9 cellular contexts compared by ENCODE assay signal in genomic region chr2:136135924-136136906, GRCh38. TPM values are rescaled to one million over a fixed set of nuclear protein-coding genes. Genes with fewer than 3 reads are reported as not detected.
DNase-seq lines count a peak whose midpoint lies in the region; ATAC-seq and TF ChIP-seq lines count a peak whose summit lies in the region.
"Had no signal": no experiment of that assay in that cellular context is flagged by ENCODE, and none has a peak within 500 bp of the region (broad histone marks: within the 10 kb centered on the region; RNA-seq: fewer than 3 reads in every experiment).

No MANE protein-coding gene starts in this region.

- H3K4me3 Mint-ChIP-seq in activated naive CD8-positive, alpha-beta T cell treated with anti-CD3 and anti-CD28 coated beads for 36 hours: peak overlapping the region; percentile 27

- H3K9me3 ChIP-seq in left ventricle myocardium inferior (replicated peaks) (no peaks in the 10 kb centered on the region), skeletal muscle tissue (ENCODE audit: control insufficient read depth in 3 of 3, low read length in 3 of 3) (no peaks in the 10 kb centered on the region)

- DNase-seq in Right ventricle myocardium inferior (ENCODE audit: missing footprints): no peak
- DNase-seq in left ventricle myocardium inferior: no peak
- DNase-seq in activated naive CD8-positive, alpha-beta T cell treated with anti-CD3 and anti-CD28 coated beads for 36 hours: peak; percentile 62
- no peak for DNase-seq in GM03348 (ENCODE audit: low spot score)

- ATAC-seq in Right ventricle myocardium inferior (peak; percentile 47), HG03196 (IDR thresholded peaks at IDR 0.05; ENCODE audit: unreplicated experiment) (peak; percentile 36), SK-N-SH treated with all-trans-retinoic acid at 6 μM for 48 hours (no peak)

- peaks cover 90% of the 10 kb centered on the region for H3K4me1 Mint-ChIP-seq in activated naive CD8-positive, alpha-beta T cell treated with anti-CD3 and anti-CD28 coated beads for 36 hours

- H3K4me3 ChIP-seq in left ventricle myocardium inferior (no peak overlapping the region), skeletal muscle tissue (ENCODE audit: low read length in 3 of 3) (no peak overlapping the region)

- H3K36me3 ChIP-seq in left ventricle myocardium inferior: no peaks in the 10 kb centered on the region
- no peaks in the 10 kb centered on the region for H3K36me3 ChIP-seq in skeletal muscle tissue (ENCODE audit: control insufficient read depth in 3 of 3, insufficient read depth in 3 of 3, low read length in 3 of 3)

- H3K36me3 Mint-ChIP-seq in activated naive CD8-positive, alpha-beta T cell treated with anti-CD3 and anti-CD28 coated beads for 36 hours: peaks cover 4% of the 10 kb centered on the region

- H3K27ac ChIP-seq in left ventricle myocardium inferior (replicated peaks): no peak overlapping the region
- H3K27ac ChIP-seq in skeletal muscle tissue (ENCODE audit: low read depth, low read length): peak overlapping the region; percentile 40

- TF ChIP-seq POLR2A in Raji (IDR thresholded peaks at IDR 0.05; ENCODE audit: insufficient read depth, low read depth, low read length): peak; percentile 44; the same call in 1 of the 2 replicates

- H3K4me1 ChIP-seq in left ventricle myocardium inferior (peaks cover 6% of the 10 kb centered on the region), skeletal muscle tissue (ENCODE audit: control insufficient read depth in 3 of 3, insufficient read depth in 3 of 3, low read length in 3 of 3) (no peaks in the 10 kb centered on the region)

- intact Hi-C loops in Right ventricle myocardium inferior (cut with DNase I): no loop called here
- intact Hi-C loops in left ventricle myocardium inferior (cut with micrococcal nuclease): no loop called here

- peaks cover 21% of the 10 kb centered on the region for H3K27me3 Mint-ChIP-seq in activated naive CD8-positive, alpha-beta T cell treated with anti-CD3 and anti-CD28 coated beads for 36 hours

- peak overlapping the region; percentile 45 for H3K27ac Mint-ChIP-seq in activated naive CD8-positive, alpha-beta T cell treated with anti-CD3 and anti-CD28 coated beads for 36 hours

- no peak overlapping the region for H3K9ac ChIP-seq in skeletal muscle tissue (ENCODE audit: low read depth in 1 of 3, low read length in 3 of 3)

- peaks cover 2% of the 10 kb centered on the region for H3K9me3 Mint-ChIP-seq in activated naive CD8-positive, alpha-beta T cell treated with anti-CD3 and anti-CD28 coated beads for 36 hours

- H3K27me3 ChIP-seq in left ventricle myocardium inferior (ENCODE audit: low read depth) (peaks cover 20% of the 10 kb centered on the region), skeletal muscle tissue (ENCODE audit: control insufficient read depth in 3 of 3, insufficient read depth in 3 of 3, low read length in 3 of 3) (no peaks in the 10 kb centered on the region)

- no peak for TF ChIP-seq CTCF in left ventricle myocardium inferior (IDR thresholded peaks at IDR 0.05; ENCODE audit: borderline replicate concordance)

TF ChIP-seq in SK-N-SH treated with all-trans-retinoic acid at 6 μM for 48 hours, 23 proteins besides CTCF, POLR2A, EP300 and RAD21:
- TF ChIP-seq ZFP3 (CRISPR knock-in tag; IDR thresholded peaks at IDR 0.05) (no peak), PATZ1 (CRISPR knock-in tag; IDR thresholded peaks at IDR 0.05; ENCODE audit: borderline replicate concordance) (no peak), ZNF70 (CRISPR knock-in tag; IDR thresholded peaks at IDR 0.05) (no peak), ZNF8 (CRISPR knock-in tag; IDR thresholded peaks at IDR 0.05) (no peak), ZC3H10 (CRISPR knock-in tag; IDR thresholded peaks at IDR 0.05) (no peak), CSDC2 (CRISPR knock-in tag; IDR thresholded peaks at IDR 0.05) (no peak), TSHZ2 (CRISPR knock-in tag; IDR thresholded peaks at IDR 0.05) (no peak), ARNTL (CRISPR knock-in tag; IDR thresholded peaks at IDR 0.05; ENCODE audit: borderline replicate concordance, low read depth) (no peak), SNAI2 (CRISPR knock-in tag; IDR thresholded peaks at IDR 0.05) (no peak), RARB (CRISPR knock-in tag; IDR thresholded peaks at IDR 0.05) (no peak), ZNF565 (CRISPR knock-in tag; conservative IDR thresholded peaks at IDR 0.05; ENCODE audit: low read depth) (no peak), TOX (CRISPR knock-in tag; IDR thresholded peaks at IDR 0.05; ENCODE audit: borderline replicate concordance) (no peak), CSRNP3 (CRISPR knock-in tag; IDR thresholded peaks at IDR 0.05) (no peak), PPARA (CRISPR knock-in tag; IDR thresholded peaks at IDR 0.05; ENCODE audit: borderline replicate concordance) (no peak), ISL1 (CRISPR knock-in tag; IDR thresholded peaks at IDR 0.05) (no peak)

RNA-seq across cellular contexts. Expression of gene CXCR4, which starts 18.3 kb away (rescaled TPM):
- total RNA-seq in Right ventricle myocardium inferior (3.1 TPM), left ventricle myocardium inferior (3.2 TPM), skeletal muscle tissue (29.2 TPM)
- 10 to 100 TPM; 56.4 to 57.7 TPM for total RNA-seq in activated naive CD8-positive, alpha-beta T cell treated with anti-CD3 and anti-CD28 coated beads for 36 hours
- total RNA-seq: myocyte had no signal
